28 cellular contexts compared by ENCODE assay signal in the genomic region with DNA sequence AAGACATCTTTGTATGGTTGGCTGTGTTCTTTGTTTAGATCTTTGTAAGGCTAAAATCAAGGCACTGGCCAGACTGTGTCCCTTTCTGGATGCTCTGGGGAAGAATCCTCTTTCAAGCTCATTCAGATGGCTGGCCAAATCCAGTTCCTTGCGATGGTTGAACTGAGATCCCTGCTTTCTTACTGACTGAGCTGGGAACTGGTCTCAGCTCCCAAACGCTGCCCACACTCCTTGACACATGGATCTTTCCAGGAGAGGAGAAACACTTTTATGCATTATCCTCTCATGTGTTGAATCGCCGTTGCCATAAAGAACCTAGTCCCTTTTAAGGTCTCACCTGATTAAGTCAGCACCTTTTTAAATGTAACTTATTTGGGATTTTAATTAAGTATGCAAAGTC.
"Had no signal": no experiment of that assay in that cellular context is flagged by ENCODE, and none has a peak within 500 bp of the region (broad histone marks: within the 10 kb centered on the region; RNA-seq: fewer than 3 reads in every experiment).

No MANE protein-coding gene starts in this region.

- H3K27ac ChIP-seq: brain microvascular endothelial cell, coronary artery, dorsolateral prefrontal cortex had no signal

- H3K27me3 ChIP-seq: brain microvascular endothelial cell had no signal

- H3K4me3 ChIP-seq: coronary artery, dorsolateral prefrontal cortex had no signal

- ATAC-seq: activated naive CD4-positive, alpha-beta T cell treated with anti-CD3 and anti-CD28 coated beads, Interleukin-2, amount 50 U/mL, for 72 hours; activated T-cell treated with anti-CD3 and anti-CD28 coated beads, Interleukin-2, amount 50 U/mL, for 72 hours; esophagus mucosa; WTC11 had no signal

- DNase-seq: activated CD4-positive, alpha-beta memory T cell treated with anti-CD3 and anti-CD28 coated beads, Interleukin-2, amount 10 ng/mL, durations not matched to agents 7 days and 5 days; activated CD4-positive, alpha-beta T cell treated with anti-CD3 and anti-CD28 coated beads for 1 hour; activated CD4-positive, alpha-beta T cell treated with anti-CD3 and anti-CD28 coated beads for 4 hours; activated CD4-positive, alpha-beta T cell treated with anti-CD3 and anti-CD28 coated beads, Interleukin-2, amount 10 ng/mL, durations not matched to agents 7 days and 5 days; activated CD4-positive, alpha-beta T cell treated with anti-CD3 and anti-CD28 coated beads, Interleukin-2, amount 50 U/mL, for 4 hours; activated CD8-positive, alpha-beta memory T cell treated with anti-CD3 and anti-CD28 coated beads, Interleukin-2, amount 50 U/mL, for 48 hours; activated gamma-delta T cell; activated naive CD4-positive, alpha-beta T cell; activated naive CD4-positive, alpha-beta T cell treated with anti-CD3 and anti-CD28 coated beads, Interleukin-2, amount 10 ng/mL, durations not matched to agents 7 days and 5 days; activated naive CD8-positive, alpha-beta T cell treated with anti-CD3 and anti-CD28 coated beads, Interleukin-2, amount 10 ng/mL, durations not matched to agents 7 days and 5 days; activated T-cell treated with anti-CD3 and anti-CD28 coated beads for 4 hours; activated T-cell treated with anti-CD3 and anti-CD28 coated beads, Interleukin-2, amount 50 U/mL, for 24 hours; activated T-cell treated with anti-CD3 and anti-CD28 coated beads, Interleukin-2, amount 50 U/mL, for 72 hours; amniotic stem cell; anterior cingulate cortex; brain microvascular endothelial cell; dorsolateral prefrontal cortex; effector memory CD4-positive, alpha-beta T cell; endodermal cell; foreskin fibroblast; head of caudate nucleus; T-helper 2 cell had no signal

- H3K4me1 Mint-ChIP-seq: activated CD4-positive, alpha-beta memory T cell treated with anti-CD3 and anti-CD28 coated beads, Interleukin-2, amount 10 ng/mL, durations not matched to agents 7 days and 5 days; activated CD4-positive, alpha-beta T cell treated with anti-CD3 and anti-CD28 coated beads, Interleukin-2, amount 10 ng/mL, durations not matched to agents 7 days and 5 days; activated naive CD4-positive, alpha-beta T cell treated with anti-CD3 and anti-CD28 coated beads, Interleukin-2, amount 10 ng/mL, durations not matched to agents 7 days and 5 days; activated naive CD8-positive, alpha-beta T cell treated with anti-CD3 and anti-CD28 coated beads, Interleukin-2, amount 10 ng/mL, durations not matched to agents 7 days and 5 days; central memory CD8-positive, alpha-beta T cell had no signal

- H3K27ac Mint-ChIP-seq: activated CD4-positive, alpha-beta memory T cell treated with anti-CD3 and anti-CD28 coated beads, Interleukin-2, amount 10 ng/mL, durations not matched to agents 7 days and 5 days; activated CD4-positive, alpha-beta T cell treated with anti-CD3 and anti-CD28 coated beads, Interleukin-2, amount 10 ng/mL, durations not matched to agents 7 days and 5 days; activated naive CD4-positive, alpha-beta T cell treated with anti-CD3 and anti-CD28 coated beads, Interleukin-2, amount 10 ng/mL, durations not matched to agents 7 days and 5 days; activated naive CD4-positive, alpha-beta T cell treated with anti-CD3 and anti-CD28 coated beads, Interleukin-2, amount 50 U/mL, for 72 hours; activated naive CD8-positive, alpha-beta T cell treated with anti-CD3 and anti-CD28 coated beads, Interleukin-2, amount 10 ng/mL, durations not matched to agents 7 days and 5 days; activated T-cell treated with anti-CD3 and anti-CD28 coated beads, Interleukin-2, amount 50 U/mL, for 24 hours; activated T-cell treated with anti-CD3 and anti-CD28 coated beads, Interleukin-2, amount 50 U/mL, for 72 hours; dendritic cell treated with granulocyte-macrophage colony-stimulating factor and Interleukin-4, amounts not matched to agents 40 ng/mL and 50 ng/mL, for 4 days; endodermal cell; WTC11 had no signal

- H3K36me3 Mint-ChIP-seq: activated naive CD4-positive, alpha-beta T cell treated with anti-CD3 and anti-CD28 coated beads, Interleukin-2, amount 10 ng/mL, durations not matched to agents 7 days and 5 days; activated naive CD4-positive, alpha-beta T cell treated with anti-CD3 and anti-CD28 coated beads, Interleukin-2, amount 50 U/mL, for 72 hours; activated naive CD8-positive, alpha-beta T cell treated with anti-CD3 and anti-CD28 coated beads, Interleukin-2, amount 10 ng/mL, durations not matched to agents 7 days and 5 days had no signal

- H3K4me3 Mint-ChIP-seq: activated CD4-positive, alpha-beta memory T cell treated with anti-CD3 and anti-CD28 coated beads, Interleukin-2, amount 10 ng/mL, durations not matched to agents 7 days and 5 days; activated CD4-positive, alpha-beta T cell treated with anti-CD3 and anti-CD28 coated beads, Interleukin-2, amount 10 ng/mL, durations not matched to agents 7 days and 5 days; activated naive CD4-positive, alpha-beta T cell treated with anti-CD3 and anti-CD28 coated beads, Interleukin-2, amount 10 ng/mL, durations not matched to agents 7 days and 5 days; activated naive CD8-positive, alpha-beta T cell treated with anti-CD3 and anti-CD28 coated beads, Interleukin-2, amount 10 ng/mL, durations not matched to agents 7 days and 5 days; activated T-cell treated with anti-CD3 and anti-CD28 coated beads, Interleukin-2, amount 50 U/mL, for 24 hours; activated T-cell treated with anti-CD3 and anti-CD28 coated beads, Interleukin-2, amount 50 U/mL, for 72 hours; central memory CD8-positive, alpha-beta T cell; dendritic cell treated with granulocyte-macrophage colony-stimulating factor and Interleukin-4, amounts not matched to agents 40 ng/mL and 50 ng/mL, for 4 days; endodermal cell; WTC11 had no signal

- H3K36me3 ChIP-seq: brain microvascular endothelial cell had no signal

- H3K27me3 Mint-ChIP-seq: activated CD4-positive, alpha-beta memory T cell treated with anti-CD3 and anti-CD28 coated beads, Interleukin-2, amount 10 ng/mL, durations not matched to agents 7 days and 5 days; activated CD4-positive, alpha-beta T cell treated with anti-CD3 and anti-CD28 coated beads, Interleukin-2, amount 10 ng/mL, durations not matched to agents 7 days and 5 days; activated naive CD4-positive, alpha-beta T cell treated with anti-CD3 and anti-CD28 coated beads, Interleukin-2, amount 10 ng/mL, durations not matched to agents 7 days and 5 days; activated naive CD8-positive, alpha-beta T cell treated with anti-CD3 and anti-CD28 coated beads, Interleukin-2, amount 10 ng/mL, durations not matched to agents 7 days and 5 days; activated T-cell treated with anti-CD3 and anti-CD28 coated beads, Interleukin-2, amount 50 U/mL, for 24 hours; central memory CD8-positive, alpha-beta T cell; dendritic cell treated with granulocyte-macrophage colony-stimulating factor and Interleukin-4, amounts not matched to agents 40 ng/mL and 50 ng/mL, for 4 days had no signal

- H3K9me3 Mint-ChIP-seq: activated CD4-positive, alpha-beta T cell treated with anti-CD3 and anti-CD28 coated beads, Interleukin-2, amount 10 ng/mL, durations not matched to agents 7 days and 5 days had no signal
